ENCODE assay signal across 1 cellular context in the genomic region with DNA sequence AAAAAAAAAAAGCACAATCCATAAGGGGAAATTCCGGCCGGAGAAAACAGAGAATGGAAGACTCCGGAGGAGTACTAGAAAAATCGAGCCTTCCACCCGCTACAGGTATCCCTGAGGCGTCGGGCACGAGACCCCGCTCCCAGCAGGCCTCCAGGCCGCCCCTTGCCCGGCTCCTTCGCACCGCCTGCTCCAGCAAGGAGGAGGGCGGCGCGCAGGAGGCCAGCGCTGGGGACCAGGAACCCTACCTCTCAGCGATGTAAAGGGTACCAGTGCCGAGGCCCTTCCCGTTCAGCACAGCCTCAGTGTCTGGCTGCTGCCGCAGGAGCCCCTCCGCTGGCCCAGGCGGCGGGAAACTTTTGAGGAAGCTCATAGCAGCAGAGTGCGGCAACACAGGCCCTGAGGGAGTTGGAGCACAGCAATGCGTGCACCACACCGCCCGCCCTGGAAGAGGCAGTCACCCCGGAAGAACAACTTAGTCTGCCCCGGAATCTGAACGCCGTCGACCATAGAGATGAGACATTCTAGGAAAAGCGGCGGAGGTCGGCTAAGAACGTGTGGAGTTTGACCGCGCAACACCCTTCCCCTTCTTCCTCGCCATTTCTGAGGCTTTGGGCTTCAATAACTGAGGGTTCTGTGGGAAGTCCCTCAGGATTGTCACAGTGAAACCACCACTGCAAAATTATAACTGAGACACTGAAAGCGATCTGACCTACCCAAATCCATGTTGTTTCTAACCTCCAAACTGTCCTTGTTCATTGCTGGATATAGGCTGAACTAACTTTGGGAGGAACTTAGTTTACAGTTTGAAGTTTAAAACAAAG.
TF ChIP-seq lines count a peak whose summit lies in the region.

A gene with protein sequence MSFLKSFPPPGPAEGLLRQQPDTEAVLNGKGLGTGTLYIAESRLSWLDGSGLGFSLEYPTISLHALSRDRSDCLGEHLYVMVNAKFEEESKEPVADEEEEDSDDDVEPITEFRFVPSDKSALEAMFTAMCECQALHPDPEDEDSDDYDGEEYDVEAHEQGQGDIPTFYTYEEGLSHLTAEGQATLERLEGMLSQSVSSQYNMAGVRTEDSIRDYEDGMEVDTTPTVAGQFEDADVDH (minus strand): TSS at position 450 of the 821 bp plus-strand sequence. CDS start 80 bp downstream, at position 370.

TF ChIP-seq in K562, 482 proteins besides CTCF, POLR2A, EP300 and RAD21 (continued from another document and continues in another):
- TF ChIP-seq CREBBP (IDR thresholded peaks at IDR 0.05; ENCODE audit: low read depth, low read length) (no peak), GTF2E2 (tag; IDR thresholded peaks at IDR 0.05) (peak; percentile 88), SRSF7 (optimal IDR thresholded peaks at IDR 0.05; ENCODE audit: low read depth, low read length) (no peak), FUS (optimal IDR thresholded peaks at IDR 0.05; ENCODE audit: low read depth, low read length) (no peak), CEBPB (tag; IDR thresholded peaks at IDR 0.05) (no peak), ETS1 (conservative IDR thresholded peaks at IDR 0.05; ENCODE audit: control insufficient read depth, low read depth, low read length) (peak; percentile 85; the same call in 1 of the 2 replicates), EZH2 (IDR thresholded peaks at IDR 0.05; ENCODE audit: borderline replicate concordance, low read depth, low read length) (no peak), KDM4B (IDR thresholded peaks at IDR 0.05; ENCODE audit: borderline replicate concordance in 2 of 2, low read depth in 1 of 2) (peak in 1 of 2 experiments; percentile 96; a peak in 2 of 4 replicates), ARNT (IDR thresholded peaks at IDR 0.05) (peak; percentile 30 to 85; a peak in 3 of 4 replicates), SIX5 (IDR thresholded peaks at IDR 0.05; ENCODE audit: borderline replicate concordance in 1 of 2, insufficient read depth in 1 of 2, low read depth in 1 of 2, low read length in 2 of 2) (peak; percentile 39 to 46; a peak in 2 of 4 replicates), RBBP5 (IDR thresholded peaks at IDR 0.05; ENCODE audit: borderline replicate concordance, insufficient read depth, low read length, poor library complexity, severe bottlenecking) (peak; percentile 83), SREBF1 (IDR thresholded peaks at IDR 0.05; ENCODE audit: borderline replicate concordance, low read depth, low read length) (peak; percentile 79; the same call in 1 of the 2 replicates), ZNF133 (CRISPR knock-in tag; IDR thresholded peaks at IDR 0.05) (no peak), TSC22D4 (tag; IDR thresholded peaks at IDR 0.05) (no peak), ETV6 (IDR thresholded peaks at IDR 0.05; ENCODE audit: borderline replicate concordance in 1 of 2, low read depth in 2 of 2, low read length in 1 of 2) (no peak), ETV6 (CRISPR knock-in tag; IDR thresholded peaks at IDR 0.05; ENCODE audit: borderline replicate concordance) (no peak), SRSF9 (IDR thresholded peaks at IDR 0.05; ENCODE audit: borderline replicate concordance, low read depth, low read length) (no peak), OTX1 (CRISPR knock-in tag; IDR thresholded peaks at IDR 0.05) (no peak; the same call in 1 of the 2 replicates), POLR2H (tag; IDR thresholded peaks at IDR 0.05; ENCODE audit: low read depth) (peak; percentile 91), YBX1 (IDR thresholded peaks at IDR 0.05) (no peak), SIRT6 (IDR thresholded peaks at IDR 0.05; ENCODE audit: low read depth, low read length) (no peak), ZNF324 (CRISPR knock-in tag; IDR thresholded peaks at IDR 0.05) (no peak), TCF7 (IDR thresholded peaks at IDR 0.05; ENCODE audit: borderline replicate concordance) (0 out of 2 replicates have a peak, but pooled peaks have one; percentile 37), SMARCB1 (IDR thresholded peaks at IDR 0.05; ENCODE audit: insufficient read length, low read depth) (no peak), TAL1 (IDR thresholded peaks at IDR 0.05) (no peak; the same call in 1 of the 2 replicates), KDM2B (CRISPR knock-in tag; IDR thresholded peaks at IDR 0.05) (no peak), EWSR1 (IDR thresholded peaks at IDR 0.05; ENCODE audit: borderline replicate concordance, low read depth, partially characterized antibody) (no peak), ZMIZ1 (IDR thresholded peaks at IDR 0.05; ENCODE audit: low read depth in 2 of 2, low read length in 2 of 2) (peak in 1 of 2 experiments; percentile 47; a peak in 2 of 4 replicates), GABPB2 (CRISPR knock-in tag; conservative IDR thresholded peaks at IDR 0.05) (no peak), ZKSCAN3 (CRISPR knock-in tag; IDR thresholded peaks at IDR 0.05) (no peak), MTA2 (IDR thresholded peaks at IDR 0.05; ENCODE audit: low read depth) (peak; percentile 59; the same call in 1 of the 2 replicates), TCF3 (CRISPR knock-in tag; IDR thresholded peaks at IDR 0.05) (no peak; the same call in 1 of the 2 replicates), POLR3G (IDR thresholded peaks at IDR 0.05; ENCODE audit: extremely low read depth, insufficient read length, insufficient replicate concordance) (no peak), ZFP30 (CRISPR knock-in tag; IDR thresholded peaks at IDR 0.05; ENCODE audit: borderline replicate concordance) (no peak), RUNX1 (IDR thresholded peaks at IDR 0.05; ENCODE audit: low read depth) (no peak), TEAD2 (tag; IDR thresholded peaks at IDR 0.05) (peak; percentile 70), FOXM1 (IDR thresholded peaks at IDR 0.05; ENCODE audit: low read depth) (no peak), FOXM1 (CRISPR knock-in tag; IDR thresholded peaks at IDR 0.05; ENCODE audit: low read depth) (no peak), TCFL5 (CRISPR knock-in tag; conservative IDR thresholded peaks at IDR 0.05) (no peak), CREM (IDR thresholded peaks at IDR 0.05; ENCODE audit: low read depth) (peak; percentile 80), ADNP (tag; IDR thresholded peaks at IDR 0.05) (no peak), KDM5B (IDR thresholded peaks at IDR 0.05; ENCODE audit: insufficient replicate concordance, low read depth, low read length) (peak; percentile 80), NFIX (CRISPR knock-in tag; IDR thresholded peaks at IDR 0.05; ENCODE audit: low read depth) (no peak), EHMT2 (IDR thresholded peaks at IDR 0.05) (peak; percentile 79), MCM3 (IDR thresholded peaks at IDR 0.05) (no peak), ZC3H11A (IDR thresholded peaks at IDR 0.05; ENCODE audit: low read depth, low read length) (no peak), E2F3 (CRISPR knock-in tag; IDR thresholded peaks at IDR 0.05) (0 out of 2 replicates have a peak, but pooled peaks have one; percentile 12), RBM22 (IDR thresholded peaks at IDR 0.05; ENCODE audit: low read depth, low read length, poor library complexity, severe bottlenecking) (no peak), USF1 (CRISPR knock-in tag; IDR thresholded peaks at IDR 0.05) (no peak), CBX1 (IDR thresholded peaks at IDR 0.05; ENCODE audit: low read depth) (peak; percentile 97), RCOR1 (IDR thresholded peaks at IDR 0.05; ENCODE audit: borderline replicate concordance in 1 of 2, low read depth in 2 of 2, low read length in 2 of 2) (peak in 1 of 2 experiments; percentile 59; a peak in 1 of 4 replicates)
- TF ChIP-seq, protein P1, sequence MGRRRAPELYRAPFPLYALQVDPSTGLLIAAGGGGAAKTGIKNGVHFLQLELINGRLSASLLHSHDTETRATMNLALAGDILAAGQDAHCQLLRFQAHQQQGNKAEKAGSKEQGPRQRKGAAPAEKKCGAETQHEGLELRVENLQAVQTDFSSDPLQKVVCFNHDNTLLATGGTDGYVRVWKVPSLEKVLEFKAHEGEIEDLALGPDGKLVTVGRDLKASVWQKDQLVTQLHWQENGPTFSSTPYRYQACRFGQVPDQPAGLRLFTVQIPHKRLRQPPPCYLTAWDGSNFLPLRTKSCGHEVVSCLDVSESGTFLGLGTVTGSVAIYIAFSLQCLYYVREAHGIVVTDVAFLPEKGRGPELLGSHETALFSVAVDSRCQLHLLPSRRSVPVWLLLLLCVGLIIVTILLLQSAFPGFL (CRISPR knock-in tag; IDR thresholded peaks at IDR 0.05) = no peak
- TF ChIP-seq, protein P2, sequence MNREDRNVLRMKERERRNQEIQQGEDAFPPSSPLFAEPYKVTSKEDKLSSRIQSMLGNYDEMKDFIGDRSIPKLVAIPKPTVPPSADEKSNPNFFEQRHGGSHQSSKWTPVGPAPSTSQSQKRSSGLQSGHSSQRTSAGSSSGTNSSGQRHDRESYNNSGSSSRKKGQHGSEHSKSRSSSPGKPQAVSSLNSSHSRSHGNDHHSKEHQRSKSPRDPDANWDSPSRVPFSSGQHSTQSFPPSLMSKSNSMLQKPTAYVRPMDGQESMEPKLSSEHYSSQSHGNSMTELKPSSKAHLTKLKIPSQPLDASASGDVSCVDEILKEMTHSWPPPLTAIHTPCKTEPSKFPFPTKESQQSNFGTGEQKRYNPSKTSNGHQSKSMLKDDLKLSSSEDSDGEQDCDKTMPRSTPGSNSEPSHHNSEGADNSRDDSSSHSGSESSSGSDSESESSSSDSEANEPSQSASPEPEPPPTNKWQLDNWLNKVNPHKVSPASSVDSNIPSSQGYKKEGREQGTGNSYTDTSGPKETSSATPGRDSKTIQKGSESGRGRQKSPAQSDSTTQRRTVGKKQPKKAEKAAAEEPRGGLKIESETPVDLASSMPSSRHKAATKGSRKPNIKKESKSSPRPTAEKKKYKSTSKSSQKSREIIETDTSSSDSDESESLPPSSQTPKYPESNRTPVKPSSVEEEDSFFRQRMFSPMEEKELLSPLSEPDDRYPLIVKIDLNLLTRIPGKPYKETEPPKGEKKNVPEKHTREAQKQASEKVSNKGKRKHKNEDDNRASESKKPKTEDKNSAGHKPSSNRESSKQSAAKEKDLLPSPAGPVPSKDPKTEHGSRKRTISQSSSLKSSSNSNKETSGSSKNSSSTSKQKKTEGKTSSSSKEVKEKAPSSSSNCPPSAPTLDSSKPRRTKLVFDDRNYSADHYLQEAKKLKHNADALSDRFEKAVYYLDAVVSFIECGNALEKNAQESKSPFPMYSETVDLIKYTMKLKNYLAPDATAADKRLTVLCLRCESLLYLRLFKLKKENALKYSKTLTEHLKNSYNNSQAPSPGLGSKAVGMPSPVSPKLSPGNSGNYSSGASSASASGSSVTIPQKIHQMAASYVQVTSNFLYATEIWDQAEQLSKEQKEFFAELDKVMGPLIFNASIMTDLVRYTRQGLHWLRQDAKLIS (CRISPR knock-in tag; IDR thresholded peaks at IDR 0.05) = no peak
- TF ChIP-seq, protein P3, sequence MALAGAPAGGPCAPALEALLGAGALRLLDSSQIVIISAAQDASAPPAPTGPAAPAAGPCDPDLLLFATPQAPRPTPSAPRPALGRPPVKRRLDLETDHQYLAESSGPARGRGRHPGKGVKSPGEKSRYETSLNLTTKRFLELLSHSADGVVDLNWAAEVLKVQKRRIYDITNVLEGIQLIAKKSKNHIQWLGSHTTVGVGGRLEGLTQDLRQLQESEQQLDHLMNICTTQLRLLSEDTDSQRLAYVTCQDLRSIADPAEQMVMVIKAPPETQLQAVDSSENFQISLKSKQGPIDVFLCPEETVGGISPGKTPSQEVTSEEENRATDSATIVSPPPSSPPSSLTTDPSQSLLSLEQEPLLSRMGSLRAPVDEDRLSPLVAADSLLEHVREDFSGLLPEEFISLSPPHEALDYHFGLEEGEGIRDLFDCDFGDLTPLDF (CRISPR knock-in tag; IDR thresholded peaks at IDR 0.05) = peak; percentile 40; the same call in 1 of the 2 replicates
- TF ChIP-seq, protein P4, sequence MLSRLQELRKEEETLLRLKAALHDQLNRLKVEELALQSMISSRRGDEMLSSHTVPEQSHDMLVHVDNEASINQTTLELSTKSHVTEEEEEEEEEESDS (CRISPR knock-in tag; IDR thresholded peaks at IDR 0.05) = no peak
- TF ChIP-seq, protein P5, sequence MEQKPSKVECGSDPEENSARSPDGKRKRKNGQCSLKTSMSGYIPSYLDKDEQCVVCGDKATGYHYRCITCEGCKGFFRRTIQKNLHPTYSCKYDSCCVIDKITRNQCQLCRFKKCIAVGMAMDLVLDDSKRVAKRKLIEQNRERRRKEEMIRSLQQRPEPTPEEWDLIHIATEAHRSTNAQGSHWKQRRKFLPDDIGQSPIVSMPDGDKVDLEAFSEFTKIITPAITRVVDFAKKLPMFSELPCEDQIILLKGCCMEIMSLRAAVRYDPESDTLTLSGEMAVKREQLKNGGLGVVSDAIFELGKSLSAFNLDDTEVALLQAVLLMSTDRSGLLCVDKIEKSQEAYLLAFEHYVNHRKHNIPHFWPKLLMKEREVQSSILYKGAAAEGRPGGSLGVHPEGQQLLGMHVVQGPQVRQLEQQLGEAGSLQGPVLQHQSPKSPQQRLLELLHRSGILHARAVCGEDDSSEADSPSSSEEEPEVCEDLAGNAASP (IDR thresholded peaks at IDR 0.05) = no peak
